ENCODE assay signal across 31 cellular contexts in genomic region chrX:68048774-68049173, GRCh38.
"Had no signal": no experiment of that assay in that cellular context is flagged by ENCODE, and none has a peak within 500 bp of the region (broad histone marks: within the 10 kb centered on the region; RNA-seq: fewer than 3 reads in every experiment).

No MANE protein-coding gene starts in this region.

- DNase-seq: activated CD4-positive, alpha-beta memory T cell treated with anti-CD3 and anti-CD28 coated beads, Interleukin-2, amount 10 ng/mL, durations not matched to agents 7 days and 5 days; activated CD4-positive, alpha-beta T cell treated with anti-CD3 and anti-CD28 coated beads for 1 hour; activated CD4-positive, alpha-beta T cell treated with anti-CD3 and anti-CD28 coated beads for 48 hours; activated CD4-positive, CD25-positive, alpha-beta regulatory T cell; activated CD8-positive, alpha-beta memory T cell treated with anti-CD3 and anti-CD28 coated beads for 24 hours; activated CD8-positive, alpha-beta memory T cell treated with anti-CD3 and anti-CD28 coated beads, Interleukin-2, amount 10 ng/mL, durations not matched to agents 7 days and 5 days; activated CD8-positive, alpha-beta memory T cell treated with anti-CD3 and anti-CD28 coated beads, Interleukin-2, amount 50 U/mL, for 48 hours; activated effector memory CD4-positive, alpha-beta T cell treated with Interleukin-2 at 50 U/mL for 16 hours; activated naive CD4-positive, alpha-beta T cell treated with anti-CD3 and anti-CD28 coated beads, Interleukin-2, amount 10 ng/mL, durations not matched to agents 7 days and 5 days; activated T-cell treated with anti-CD3 and anti-CD28 coated beads, Interleukin-2, amount 50 U/mL, for 48 hours; amniotic stem cell; aorta; MM.1S; NCI-H1105; NCI-H1417 treated with DMSO at 0.1 percent for 48 hours; NCI-H187 treated with DMSO at 0.1 percent for 48 hours; NCI-H2081; NCI-H345; NCI-H526; NCI-H748 treated with DMSO at 0.1 percent for 48 hours; NK-92 treated with Interleukin-12 subunit alpha and Interleukin-12 subunit beta, amount 100 ng/mL, for 24 hours; PC-9; Right ventricle myocardium superior; T1000; WERI-Rb-1 had no signal

- H3K4me3 Mint-ChIP-seq: activated CD4-positive, alpha-beta memory T cell treated with anti-CD3 and anti-CD28 coated beads, Interleukin-2, amount 10 ng/mL, durations not matched to agents 7 days and 5 days; activated CD8-positive, alpha-beta memory T cell treated with anti-CD3 and anti-CD28 coated beads, Interleukin-2, amount 10 ng/mL, durations not matched to agents 7 days and 5 days; activated naive CD4-positive, alpha-beta T cell treated with anti-CD3 and anti-CD28 coated beads, Interleukin-2, amount 10 ng/mL, durations not matched to agents 7 days and 5 days; activated naive CD8-positive, alpha-beta T cell; central memory CD8-positive, alpha-beta T cell had no signal

- H3K36me3 ChIP-seq: cardiac muscle cell, WERI-Rb-1 had no signal

- H3K4me1 Mint-ChIP-seq: activated CD4-positive, alpha-beta memory T cell treated with anti-CD3 and anti-CD28 coated beads, Interleukin-2, amount 10 ng/mL, durations not matched to agents 7 days and 5 days; activated CD8-positive, alpha-beta memory T cell treated with anti-CD3 and anti-CD28 coated beads, Interleukin-2, amount 10 ng/mL, durations not matched to agents 7 days and 5 days; activated naive CD4-positive, alpha-beta T cell treated with anti-CD3 and anti-CD28 coated beads, Interleukin-2, amount 10 ng/mL, durations not matched to agents 7 days and 5 days; central memory CD8-positive, alpha-beta T cell had no signal

- H3K4me3 ChIP-seq: cardiac muscle cell, PC-9, SK-N-MC had no signal

- H3K27ac Mint-ChIP-seq: activated CD4-positive, alpha-beta memory T cell treated with anti-CD3 and anti-CD28 coated beads, Interleukin-2, amount 10 ng/mL, durations not matched to agents 7 days and 5 days; activated CD8-positive, alpha-beta memory T cell treated with anti-CD3 and anti-CD28 coated beads, Interleukin-2, amount 10 ng/mL, durations not matched to agents 7 days and 5 days; activated naive CD4-positive, alpha-beta T cell treated with anti-CD3 and anti-CD28 coated beads, Interleukin-2, amount 10 ng/mL, durations not matched to agents 7 days and 5 days; activated naive CD8-positive, alpha-beta T cell had no signal

- H3K27me3 Mint-ChIP-seq: activated CD4-positive, alpha-beta memory T cell treated with anti-CD3 and anti-CD28 coated beads, Interleukin-2, amount 10 ng/mL, durations not matched to agents 7 days and 5 days; activated CD8-positive, alpha-beta memory T cell treated with anti-CD3 and anti-CD28 coated beads, Interleukin-2, amount 10 ng/mL, durations not matched to agents 7 days and 5 days; activated naive CD4-positive, alpha-beta T cell treated with anti-CD3 and anti-CD28 coated beads, Interleukin-2, amount 10 ng/mL, durations not matched to agents 7 days and 5 days; activated naive CD8-positive, alpha-beta T cell; central memory CD8-positive, alpha-beta T cell had no signal

- H3K27ac ChIP-seq: cardiac muscle cell, KMS-11, PC-9, RWPE1, SK-N-MC, WERI-Rb-1 had no signal

- H3K36me3 Mint-ChIP-seq: activated CD8-positive, alpha-beta memory T cell treated with anti-CD3 and anti-CD28 coated beads, Interleukin-2, amount 10 ng/mL, durations not matched to agents 7 days and 5 days; activated naive CD4-positive, alpha-beta T cell treated with anti-CD3 and anti-CD28 coated beads, Interleukin-2, amount 10 ng/mL, durations not matched to agents 7 days and 5 days; activated naive CD8-positive, alpha-beta T cell had no signal

- ATAC-seq: activated CD8-positive, alpha-beta memory T cell treated with anti-CD3 and anti-CD28 coated beads, Interleukin-2, amount 10 ng/mL, durations not matched to agents 7 days and 5 days had no signal

- H3K9me3 Mint-ChIP-seq: activated CD4-positive, alpha-beta memory T cell treated with anti-CD3 and anti-CD28 coated beads, Interleukin-2, amount 10 ng/mL, durations not matched to agents 7 days and 5 days; activated naive CD4-positive, alpha-beta T cell treated with anti-CD3 and anti-CD28 coated beads, Interleukin-2, amount 10 ng/mL, durations not matched to agents 7 days and 5 days; central memory CD8-positive, alpha-beta T cell had no signal

- H3K27me3 ChIP-seq: cardiac muscle cell had no signal
